In genomic region chr19:860481-861098, GRCh38 we compare ENCODE assay signal across 1 cellular context.
TF ChIP-seq lines count a peak whose summit lies in the region.

No MANE protein-coding gene starts in this region.

TF ChIP-seq in K562, 482 proteins besides CTCF, POLR2A, EP300 and RAD21 (continues in another document):
- TF ChIP-seq JUN (IDR thresholded peaks at IDR 0.05; ENCODE audit: borderline replicate concordance, low read depth, low read length) = no peak
- TF ChIP-seq JUN (CRISPR knock-in tag; IDR thresholded peaks at IDR 0.05; ENCODE audit: borderline replicate concordance) = no peak
- no peak for TF ChIP-seq ETS2 (tag; IDR thresholded peaks at IDR 0.05; ENCODE audit: borderline replicate concordance, poor library complexity, severe bottlenecking)
- TF ChIP-seq HDAC1 (IDR thresholded peaks at IDR 0.05) = peak in 1 of 2 experiments; percentile 85; a peak in 2 of 4 replicates
- TF ChIP-seq ELK1 (CRISPR knock-in tag; IDR thresholded peaks at IDR 0.05) = no peak
- TF ChIP-seq SAP30 (IDR thresholded peaks at IDR 0.05; ENCODE audit: borderline replicate concordance, insufficient read depth, low read depth, low read length, poor library complexity, severe bottlenecking) = peak; percentile 15
- TF ChIP-seq ZFP30 (CRISPR knock-in tag; IDR thresholded peaks at IDR 0.05; ENCODE audit: borderline replicate concordance) = no peak
- no peak for TF ChIP-seq BCL6 (CRISPR knock-in tag; IDR thresholded peaks at IDR 0.05)
- peak; percentile 19; the same call in 1 of the 2 replicates for TF ChIP-seq MBD2 (IDR thresholded peaks at IDR 0.05; ENCODE audit: borderline replicate concordance, low read depth)
- TF ChIP-seq TEAD1 (CRISPR knock-in tag; IDR thresholded peaks at IDR 0.05) = peak in 1 of 2 experiments; percentile 62; a peak in 1 of 4 replicates
- TF ChIP-seq CEBPG (CRISPR knock-in tag; IDR thresholded peaks at IDR 0.05) = no peak
- TF ChIP-seq CEBPG (tag; conservative IDR thresholded peaks at IDR 0.05 in 1 of 2, IDR thresholded peaks at IDR 0.05 in 1 of 2) = no peak
- TF ChIP-seq ZNF212 (CRISPR knock-in tag; IDR thresholded peaks at IDR 0.05) = no peak
- TF ChIP-seq, protein P1, sequence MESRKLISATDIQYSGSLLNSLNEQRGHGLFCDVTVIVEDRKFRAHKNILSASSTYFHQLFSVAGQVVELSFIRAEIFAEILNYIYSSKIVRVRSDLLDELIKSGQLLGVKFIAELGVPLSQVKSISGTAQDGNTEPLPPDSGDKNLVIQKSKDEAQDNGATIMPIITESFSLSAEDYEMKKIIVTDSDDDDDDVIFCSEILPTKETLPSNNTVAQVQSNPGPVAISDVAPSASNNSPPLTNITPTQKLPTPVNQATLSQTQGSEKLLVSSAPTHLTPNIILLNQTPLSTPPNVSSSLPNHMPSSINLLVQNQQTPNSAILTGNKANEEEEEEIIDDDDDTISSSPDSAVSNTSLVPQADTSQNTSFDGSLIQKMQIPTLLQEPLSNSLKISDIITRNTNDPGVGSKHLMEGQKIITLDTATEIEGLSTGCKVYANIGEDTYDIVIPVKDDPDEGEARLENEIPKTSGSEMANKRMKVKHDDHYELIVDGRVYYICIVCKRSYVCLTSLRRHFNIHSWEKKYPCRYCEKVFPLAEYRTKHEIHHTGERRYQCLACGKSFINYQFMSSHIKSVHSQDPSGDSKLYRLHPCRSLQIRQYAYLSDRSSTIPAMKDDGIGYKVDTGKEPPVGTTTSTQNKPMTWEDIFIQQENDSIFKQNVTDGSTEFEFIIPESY (CRISPR knock-in tag; IDR thresholded peaks at IDR 0.05) = no peak
- TF ChIP-seq XRCC4 (IDR thresholded peaks at IDR 0.05; ENCODE audit: extremely low read depth, insufficient read depth, insufficient read length) = no peak
- no peak for TF ChIP-seq KLF16 (IDR thresholded peaks at IDR 0.05)
- no peak for TF ChIP-seq THRB (CRISPR knock-in tag; conservative IDR thresholded peaks at IDR 0.05)
- TF ChIP-seq FUS (optimal IDR thresholded peaks at IDR 0.05; ENCODE audit: low read depth, low read length) = no peak
- peak; percentile 57; the same call in 1 of the 2 replicates for TF ChIP-seq E2F1 (CRISPR knock-in tag; IDR thresholded peaks at IDR 0.05)
- TF ChIP-seq, protein P2, sequence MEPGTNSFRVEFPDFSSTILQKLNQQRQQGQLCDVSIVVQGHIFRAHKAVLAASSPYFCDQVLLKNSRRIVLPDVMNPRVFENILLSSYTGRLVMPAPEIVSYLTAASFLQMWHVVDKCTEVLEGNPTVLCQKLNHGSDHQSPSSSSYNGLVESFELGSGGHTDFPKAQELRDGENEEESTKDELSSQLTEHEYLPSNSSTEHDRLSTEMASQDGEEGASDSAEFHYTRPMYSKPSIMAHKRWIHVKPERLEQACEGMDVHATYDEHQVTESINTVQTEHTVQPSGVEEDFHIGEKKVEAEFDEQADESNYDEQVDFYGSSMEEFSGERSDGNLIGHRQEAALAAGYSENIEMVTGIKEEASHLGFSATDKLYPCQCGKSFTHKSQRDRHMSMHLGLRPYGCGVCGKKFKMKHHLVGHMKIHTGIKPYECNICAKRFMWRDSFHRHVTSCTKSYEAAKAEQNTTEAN (CRISPR knock-in tag; IDR thresholded peaks at IDR 0.05) = no peak
- TF ChIP-seq ZNF274 (IDR thresholded peaks at IDR 0.05; ENCODE audit: borderline replicate concordance, low read depth, low read length) = no peak
- no peak for TF ChIP-seq ZNF197 (CRISPR knock-in tag; IDR thresholded peaks at IDR 0.05; ENCODE audit: low read depth)
- no peak for TF ChIP-seq ZNF778 (CRISPR knock-in tag; IDR thresholded peaks at IDR 0.05)
- TF ChIP-seq TSC22D4 (tag; IDR thresholded peaks at IDR 0.05) = no peak
- no peak for TF ChIP-seq MEF2A (IDR thresholded peaks at IDR 0.05; ENCODE audit: control insufficient read depth, low read depth, low read length)
- no peak for TF ChIP-seq ELF1 (tag; IDR thresholded peaks at IDR 0.05)
- no peak for TF ChIP-seq HNRNPH1 (optimal IDR thresholded peaks at IDR 0.05; ENCODE audit: low read depth, low read length)
- no peak for TF ChIP-seq MIER1 (IDR thresholded peaks at IDR 0.05; ENCODE audit: low read depth)
- TF ChIP-seq ZNF24 (IDR thresholded peaks at IDR 0.05) = no peak
- TF ChIP-seq KHSRP (IDR thresholded peaks at IDR 0.05) = no peak
- no peak for TF ChIP-seq SMARCA4 (IDR thresholded peaks at IDR 0.05)
- peak; percentile 23; the same call in 1 of the 2 replicates for TF ChIP-seq GTF2F1 (IDR thresholded peaks at IDR 0.05; ENCODE audit: low read depth, low read length)
- no peak for TF ChIP-seq POLR2AphosphoS2 (IDR thresholded peaks at IDR 0.05; ENCODE audit: low read length)
- TF ChIP-seq FOXA3 (CRISPR knock-in tag; conservative IDR thresholded peaks at IDR 0.05 in 1 of 2, IDR thresholded peaks at IDR 0.05 in 1 of 2) = 0 out of 4 replicates have a peak, but pooled peaks of 1 of the 2 experiments have one; percentile 42
- no peak for TF ChIP-seq ZNF175 (CRISPR knock-in tag; IDR thresholded peaks at IDR 0.05; ENCODE audit: low read depth)
- TF ChIP-seq, protein P3, sequence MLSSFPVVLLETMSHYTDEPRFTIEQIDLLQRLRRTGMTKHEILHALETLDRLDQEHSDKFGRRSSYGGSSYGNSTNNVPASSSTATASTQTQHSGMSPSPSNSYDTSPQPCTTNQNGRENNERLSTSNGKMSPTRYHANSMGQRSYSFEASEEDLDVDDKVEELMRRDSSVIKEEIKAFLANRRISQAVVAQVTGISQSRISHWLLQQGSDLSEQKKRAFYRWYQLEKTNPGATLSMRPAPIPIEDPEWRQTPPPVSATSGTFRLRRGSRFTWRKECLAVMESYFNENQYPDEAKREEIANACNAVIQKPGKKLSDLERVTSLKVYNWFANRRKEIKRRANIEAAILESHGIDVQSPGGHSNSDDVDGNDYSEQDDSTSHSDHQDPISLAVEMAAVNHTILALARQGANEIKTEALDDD (IDR thresholded peaks at IDR 0.05) = no peak
- TF ChIP-seq SFPQ (IDR thresholded peaks at IDR 0.05; ENCODE audit: low read depth, low read length) = no peak
- TF ChIP-seq KLF1 (tag; IDR thresholded peaks at IDR 0.05) = no peak
- no peak for TF ChIP-seq MEF2D (tag; conservative IDR thresholded peaks at IDR 0.05; ENCODE audit: low read depth)
- TF ChIP-seq ZNF121 (CRISPR knock-in tag; conservative IDR thresholded peaks at IDR 0.05) = no peak
- TF ChIP-seq, protein P4, sequence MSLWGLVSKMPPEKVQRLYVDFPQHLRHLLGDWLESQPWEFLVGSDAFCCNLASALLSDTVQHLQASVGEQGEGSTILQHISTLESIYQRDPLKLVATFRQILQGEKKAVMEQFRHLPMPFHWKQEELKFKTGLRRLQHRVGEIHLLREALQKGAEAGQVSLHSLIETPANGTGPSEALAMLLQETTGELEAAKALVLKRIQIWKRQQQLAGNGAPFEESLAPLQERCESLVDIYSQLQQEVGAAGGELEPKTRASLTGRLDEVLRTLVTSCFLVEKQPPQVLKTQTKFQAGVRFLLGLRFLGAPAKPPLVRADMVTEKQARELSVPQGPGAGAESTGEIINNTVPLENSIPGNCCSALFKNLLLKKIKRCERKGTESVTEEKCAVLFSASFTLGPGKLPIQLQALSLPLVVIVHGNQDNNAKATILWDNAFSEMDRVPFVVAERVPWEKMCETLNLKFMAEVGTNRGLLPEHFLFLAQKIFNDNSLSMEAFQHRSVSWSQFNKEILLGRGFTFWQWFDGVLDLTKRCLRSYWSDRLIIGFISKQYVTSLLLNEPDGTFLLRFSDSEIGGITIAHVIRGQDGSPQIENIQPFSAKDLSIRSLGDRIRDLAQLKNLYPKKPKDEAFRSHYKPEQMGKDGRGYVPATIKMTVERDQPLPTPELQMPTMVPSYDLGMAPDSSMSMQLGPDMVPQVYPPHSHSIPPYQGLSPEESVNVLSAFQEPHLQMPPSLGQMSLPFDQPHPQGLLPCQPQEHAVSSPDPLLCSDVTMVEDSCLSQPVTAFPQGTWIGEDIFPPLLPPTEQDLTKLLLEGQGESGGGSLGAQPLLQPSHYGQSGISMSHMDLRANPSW (CRISPR knock-in tag; IDR thresholded peaks at IDR 0.05) = 0 out of 2 replicates have a peak, but pooled peaks have one; percentile 30
- TF ChIP-seq CEBPB (tag; IDR thresholded peaks at IDR 0.05) = no peak
- TF ChIP-seq NFATC3 (IDR thresholded peaks at IDR 0.05) = no peak
- TF ChIP-seq KLF6 (CRISPR knock-in tag; IDR thresholded peaks at IDR 0.05; ENCODE audit: borderline replicate concordance) = no peak
- TF ChIP-seq BRF1 (IDR thresholded peaks at IDR 0.05; ENCODE audit: borderline replicate concordance, extremely low read depth, insufficient read length) = no peak
- no peak for TF ChIP-seq ZNF311 (CRISPR knock-in tag; IDR thresholded peaks at IDR 0.05)
- TF ChIP-seq, protein P5, sequence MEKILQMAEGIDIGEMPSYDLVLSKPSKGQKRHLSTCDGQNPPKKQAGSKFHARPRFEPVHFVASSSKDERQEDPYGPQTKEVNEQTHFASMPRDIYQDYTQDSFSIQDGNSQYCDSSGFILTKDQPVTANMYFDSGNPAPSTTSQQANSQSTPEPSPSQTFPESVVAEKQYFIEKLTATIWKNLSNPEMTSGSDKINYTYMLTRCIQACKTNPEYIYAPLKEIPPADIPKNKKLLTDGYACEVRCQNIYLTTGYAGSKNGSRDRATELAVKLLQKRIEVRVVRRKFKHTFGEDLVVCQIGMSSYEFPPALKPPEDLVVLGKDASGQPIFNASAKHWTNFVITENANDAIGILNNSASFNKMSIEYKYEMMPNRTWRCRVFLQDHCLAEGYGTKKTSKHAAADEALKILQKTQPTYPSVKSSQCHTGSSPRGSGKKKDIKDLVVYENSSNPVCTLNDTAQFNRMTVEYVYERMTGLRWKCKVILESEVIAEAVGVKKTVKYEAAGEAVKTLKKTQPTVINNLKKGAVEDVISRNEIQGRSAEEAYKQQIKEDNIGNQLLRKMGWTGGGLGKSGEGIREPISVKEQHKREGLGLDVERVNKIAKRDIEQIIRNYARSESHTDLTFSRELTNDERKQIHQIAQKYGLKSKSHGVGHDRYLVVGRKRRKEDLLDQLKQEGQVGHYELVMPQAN (IDR thresholded peaks at IDR 0.05; ENCODE audit: borderline replicate concordance) = no peak
- TF ChIP-seq ZNF445 (CRISPR knock-in tag; IDR thresholded peaks at IDR 0.05; ENCODE audit: low read depth) = no peak
- TF ChIP-seq IRF1 (CRISPR knock-in tag; IDR thresholded peaks at IDR 0.05; ENCODE audit: borderline replicate concordance) = no peak
- TF ChIP-seq, protein P6, sequence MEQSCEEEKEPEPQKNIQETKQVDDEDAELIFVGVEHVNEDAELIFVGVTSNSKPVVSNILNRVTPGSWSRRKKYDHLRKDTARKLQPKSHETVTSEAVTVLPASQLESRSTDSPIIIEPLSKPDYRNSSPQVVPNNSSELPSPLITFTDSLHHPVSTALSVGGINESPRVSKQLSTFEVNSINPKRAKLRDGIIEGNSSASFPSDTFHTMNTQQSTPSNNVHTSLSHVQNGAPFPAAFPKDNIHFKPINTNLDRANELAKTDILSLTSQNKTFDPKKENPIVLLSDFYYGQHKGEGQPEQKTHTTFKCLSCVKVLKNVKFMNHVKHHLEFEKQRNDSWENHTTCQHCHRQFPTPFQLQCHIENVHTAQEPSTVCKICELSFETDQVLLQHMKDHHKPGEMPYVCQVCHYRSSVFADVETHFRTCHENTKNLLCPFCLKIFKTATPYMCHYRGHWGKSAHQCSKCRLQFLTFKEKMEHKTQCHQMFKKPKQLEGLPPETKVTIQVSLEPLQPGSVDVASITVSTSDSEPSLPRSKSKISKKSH (CRISPR knock-in tag; IDR thresholded peaks at IDR 0.05) = no peak
- no peak for TF ChIP-seq ILK (tag; IDR thresholded peaks at IDR 0.05; ENCODE audit: borderline replicate concordance, low read depth)
- TF ChIP-seq MTF1 (CRISPR knock-in tag; IDR thresholded peaks at IDR 0.05; ENCODE audit: borderline replicate concordance) = no peak
- TF ChIP-seq IRF2 (CRISPR knock-in tag; IDR thresholded peaks at IDR 0.05) = no peak
